In the genomic region with DNA sequence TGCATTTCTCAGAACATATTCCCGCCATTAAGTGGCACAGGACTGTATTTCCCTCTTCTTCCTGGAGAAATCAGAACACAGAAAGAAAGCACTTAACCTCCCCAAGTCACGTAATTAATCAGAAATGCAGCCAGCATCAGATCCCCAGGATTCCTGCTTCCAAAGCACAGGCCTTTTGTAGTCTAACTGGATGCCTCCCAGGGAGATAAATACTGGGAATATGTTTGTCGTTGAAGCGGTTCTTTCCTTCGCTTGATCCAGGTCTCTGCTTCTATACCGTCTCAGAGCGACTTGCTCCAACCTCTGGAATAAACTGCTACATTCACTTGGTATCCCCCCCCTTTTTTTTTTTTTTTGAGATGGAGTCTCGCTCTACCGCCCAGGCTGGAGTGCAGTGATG, we compare ENCODE assay signal across 31 cellular contexts.
"Had no signal": no experiment of that assay in that cellular context is flagged by ENCODE, and none has a peak within 500 bp of the region (broad histone marks: within the 10 kb centered on the region; RNA-seq: fewer than 3 reads in every experiment).

No MANE protein-coding gene starts in this region.

- FAIRE-seq: bronchial epithelial cell had no signal

- DNase-seq: activated B cell treated with CpG ODN at 0.5 μM for 24 hours; activated CD4-positive, alpha-beta memory T cell treated with anti-CD3 and anti-CD28 coated beads for 36 hours; activated CD4-positive, alpha-beta T cell treated with anti-CD3 and anti-CD28 coated beads for 4 hours; activated CD4-positive, alpha-beta T cell treated with anti-CD3 and anti-CD28 coated beads, Interleukin-2, amount 50 U/mL, for 1 hour; activated CD4-positive, CD25-positive, alpha-beta regulatory T cell treated with anti-CD3 and anti-CD28 coated beads, Interleukin-2, amount 50 U/mL, for 72 hours; activated CD8-positive, alpha-beta memory T cell treated with anti-CD3 and anti-CD28 coated beads, Interleukin-2, amount 50 U/mL, for 4 hours; activated gamma-delta T cell treated with Interleukin-2 at 50 U/mL for 16 hours; activated naive CD4-positive, alpha-beta T cell treated with anti-CD3 and anti-CD28 coated beads for 36 hours; activated naive CD8-positive, alpha-beta T cell treated with anti-CD3 and anti-CD28 coated beads, Interleukin-2, amount 50 U/mL, for 24 hours; activated T-cell treated with anti-CD3 and anti-CD28 coated beads for 4 hours; activated T-cell treated with anti-CD3 and anti-CD28 coated beads, Interleukin-2, amount 50 U/mL, for 4 hours; anterior cingulate cortex; caudate nucleus; cerebellar nuclear complex; MM.1S; MV-4-11; NCI-H1092; NCI-H187; NCI-H2029 treated with DMSO at 0.1 percent for 48 hours; NCI-H2107; NCI-H510A; NCI-H526; Right ventricle myocardium superior; SW 1271; T-helper 1 cell; T-helper 2 cell; T-helper 9 cell had no signal

- ATAC-seq: activated naive CD8-positive, alpha-beta T cell treated with anti-CD3 and anti-CD28 coated beads, Interleukin-2, amount 50 U/mL, for 24 hours; activated T-cell treated with anti-CD3 and anti-CD28 coated beads, Interleukin-2, amount 50 U/mL, for 4 hours; Panc1 had no signal

- H3K27ac ChIP-seq: KMS-11, VCaP had no signal
